Comparison of ENCODE assay signal across 1 cellular context in the genomic region with DNA sequence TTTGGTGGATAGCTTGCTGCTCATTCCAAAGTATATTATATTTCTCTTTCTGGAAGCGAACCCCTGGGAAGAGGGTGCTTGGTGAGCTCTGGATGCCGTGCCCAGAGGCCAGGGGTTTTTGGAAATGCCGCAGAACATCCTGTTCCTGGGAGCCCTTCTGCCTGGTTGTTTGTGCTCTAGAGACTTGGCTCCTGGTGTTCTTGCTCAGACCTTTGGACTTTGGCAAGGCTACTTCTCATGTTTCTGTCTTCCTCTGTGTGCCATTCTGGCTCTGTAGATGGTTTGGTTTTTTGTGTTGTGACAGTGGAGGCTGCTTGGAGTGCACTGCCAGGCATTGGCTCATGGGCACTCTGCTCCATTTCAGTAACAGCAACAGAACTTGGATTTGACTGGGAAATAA.
TF ChIP-seq lines count a peak whose summit lies in the region.

No MANE protein-coding gene starts in this region.

TF ChIP-seq in HepG2, 621 proteins besides CTCF, POLR2A, EP300 and RAD21 (continued from another document and continues in another):
- TF ChIP-seq ZNF674 (CRISPR knock-in tag; IDR thresholded peaks at IDR 0.05; ENCODE audit: low read depth) (no peak), JUND (CRISPR knock-in tag; IDR thresholded peaks at IDR 0.05) (no peak), KDM4B (CRISPR knock-in tag; IDR thresholded peaks at IDR 0.05) (no peak), HNF4G (IDR thresholded peaks at IDR 0.05; ENCODE audit: borderline replicate concordance, low read depth, low read length) (peak; percentile 71), HNF4G (CRISPR knock-in tag; IDR thresholded peaks at IDR 0.05; ENCODE audit: borderline replicate concordance, low read depth) (peak; percentile 77; the same call in 1 of the 2 replicates), ZBTB7A (CRISPR knock-in tag; IDR thresholded peaks at IDR 0.05) (no peak), ZFP36L2 (CRISPR knock-in tag; IDR thresholded peaks at IDR 0.05) (no peak), TP53 (CRISPR knock-in tag; conservative IDR thresholded peaks at IDR 0.05) (no peak), YY1 (IDR thresholded peaks at IDR 0.05; ENCODE audit: insufficient read depth, insufficient replicate concordance, low read depth, low read length) (no peak), ZSCAN29 (CRISPR knock-in tag; conservative IDR thresholded peaks at IDR 0.05) (no peak), PAWR (CRISPR knock-in tag; IDR thresholded peaks at IDR 0.05; ENCODE audit: borderline replicate concordance) (no peak), MIER2 (CRISPR knock-in tag; IDR thresholded peaks at IDR 0.05) (no peak), MTF2 (CRISPR knock-in tag; IDR thresholded peaks at IDR 0.05; ENCODE audit: borderline replicate concordance) (no peak), U2AF2 (IDR thresholded peaks at IDR 0.05; ENCODE audit: low read depth, low read length) (no peak), PRMT3 (CRISPR knock-in tag; IDR thresholded peaks at IDR 0.05; ENCODE audit: borderline replicate concordance, low read depth) (no peak), ZNF136 (CRISPR knock-in tag; IDR thresholded peaks at IDR 0.05; ENCODE audit: low read depth) (no peak), SMC3 (IDR thresholded peaks at IDR 0.05; ENCODE audit: low read length) (no peak), ZMYM3 (CRISPR knock-in tag; IDR thresholded peaks at IDR 0.05) (0 out of 2 replicates have a peak, but pooled peaks have one; percentile 24), GABPA (IDR thresholded peaks at IDR 0.05; ENCODE audit: low read depth, low read length) (no peak), GABPA (CRISPR knock-in tag; IDR thresholded peaks at IDR 0.05; ENCODE audit: low read depth) (no peak), SOX13 (IDR thresholded peaks at IDR 0.05) (no peak), SOX13 (CRISPR knock-in tag; conservative IDR thresholded peaks at IDR 0.05 in 1 of 2, IDR thresholded peaks at IDR 0.05 in 1 of 2) (peak in 1 of 2 experiments; percentile 39; a peak in 1 of 4 replicates), MED1 (CRISPR knock-in tag; IDR thresholded peaks at IDR 0.05) (peak; percentile 41; the same call in 1 of the 2 replicates), ZNF570 (CRISPR knock-in tag; IDR thresholded peaks at IDR 0.05; ENCODE audit: borderline replicate concordance) (no peak), RBFOX2 (IDR thresholded peaks at IDR 0.05; ENCODE audit: low read depth, low read length) (no peak), ZNF614 (CRISPR knock-in tag; IDR thresholded peaks at IDR 0.05; ENCODE audit: borderline replicate concordance) (no peak), ZNF101 (CRISPR knock-in tag; IDR thresholded peaks at IDR 0.05; ENCODE audit: borderline replicate concordance, low read depth) (no peak), CEBPG (CRISPR knock-in tag; IDR thresholded peaks at IDR 0.05) (no peak), KDM6A (CRISPR knock-in tag; IDR thresholded peaks at IDR 0.05; ENCODE audit: low read depth) (0 out of 2 replicates have a peak, but pooled peaks have one; percentile 23), SIX1 (CRISPR knock-in tag; IDR thresholded peaks at IDR 0.05; ENCODE audit: borderline replicate concordance) (peak; percentile 55; the same call in 1 of the 2 replicates), SRY (CRISPR knock-in tag; IDR thresholded peaks at IDR 0.05) (no peak), MYC (CRISPR knock-in tag; IDR thresholded peaks at IDR 0.05; ENCODE audit: borderline replicate concordance) (no peak), ZMYM4 (CRISPR knock-in tag; IDR thresholded peaks at IDR 0.05) (peak; percentile 70), ZNF670 (CRISPR knock-in tag; IDR thresholded peaks at IDR 0.05; ENCODE audit: borderline replicate concordance) (no peak), CBX2 (IDR thresholded peaks at IDR 0.05; ENCODE audit: low read depth, low read length) (no peak), CBX2 (CRISPR knock-in tag; IDR thresholded peaks at IDR 0.05; ENCODE audit: low read depth) (no peak), GTF3A (CRISPR knock-in tag; conservative IDR thresholded peaks at IDR 0.05) (no peak), TCF7L2 (IDR thresholded peaks at IDR 0.05; ENCODE audit: low read depth, low read length) (no peak), FOXA3 (CRISPR knock-in tag; IDR thresholded peaks at IDR 0.05) (no peak), ZNF713 (CRISPR knock-in tag; IDR thresholded peaks at IDR 0.05) (no peak)
- TF ChIP-seq, protein P1, sequence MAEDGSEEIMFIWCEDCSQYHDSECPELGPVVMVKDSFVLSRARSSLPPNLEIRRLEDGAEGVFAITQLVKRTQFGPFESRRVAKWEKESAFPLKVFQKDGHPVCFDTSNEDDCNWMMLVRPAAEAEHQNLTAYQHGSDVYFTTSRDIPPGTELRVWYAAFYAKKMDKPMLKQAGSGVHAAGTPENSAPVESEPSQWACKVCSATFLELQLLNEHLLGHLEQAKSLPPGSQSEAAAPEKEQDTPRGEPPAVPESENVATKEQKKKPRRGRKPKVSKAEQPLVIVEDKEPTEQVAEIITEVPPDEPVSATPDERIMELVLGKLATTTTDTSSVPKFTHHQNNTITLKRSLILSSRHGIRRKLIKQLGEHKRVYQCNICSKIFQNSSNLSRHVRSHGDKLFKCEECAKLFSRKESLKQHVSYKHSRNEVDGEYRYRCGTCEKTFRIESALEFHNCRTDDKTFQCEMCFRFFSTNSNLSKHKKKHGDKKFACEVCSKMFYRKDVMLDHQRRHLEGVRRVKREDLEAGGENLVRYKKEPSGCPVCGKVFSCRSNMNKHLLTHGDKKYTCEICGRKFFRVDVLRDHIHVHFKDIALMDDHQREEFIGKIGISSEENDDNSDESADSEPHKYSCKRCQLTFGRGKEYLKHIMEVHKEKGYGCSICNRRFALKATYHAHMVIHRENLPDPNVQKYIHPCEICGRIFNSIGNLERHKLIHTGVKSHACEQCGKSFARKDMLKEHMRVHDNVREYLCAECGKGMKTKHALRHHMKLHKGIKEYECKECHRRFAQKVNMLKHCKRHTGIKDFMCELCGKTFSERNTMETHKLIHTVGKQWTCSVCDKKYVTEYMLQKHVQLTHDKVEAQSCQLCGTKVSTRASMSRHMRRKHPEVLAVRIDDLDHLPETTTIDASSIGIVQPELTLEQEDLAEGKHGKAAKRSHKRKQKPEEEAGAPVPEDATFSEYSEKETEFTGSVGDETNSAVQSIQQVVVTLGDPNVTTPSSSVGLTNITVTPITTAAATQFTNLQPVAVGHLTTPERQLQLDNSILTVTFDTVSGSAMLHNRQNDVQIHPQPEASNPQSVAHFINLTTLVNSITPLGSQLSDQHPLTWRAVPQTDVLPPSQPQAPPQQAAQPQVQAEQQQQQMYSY (CRISPR knock-in tag; IDR thresholded peaks at IDR 0.05), result no peak
- TF ChIP-seq, protein P2, sequence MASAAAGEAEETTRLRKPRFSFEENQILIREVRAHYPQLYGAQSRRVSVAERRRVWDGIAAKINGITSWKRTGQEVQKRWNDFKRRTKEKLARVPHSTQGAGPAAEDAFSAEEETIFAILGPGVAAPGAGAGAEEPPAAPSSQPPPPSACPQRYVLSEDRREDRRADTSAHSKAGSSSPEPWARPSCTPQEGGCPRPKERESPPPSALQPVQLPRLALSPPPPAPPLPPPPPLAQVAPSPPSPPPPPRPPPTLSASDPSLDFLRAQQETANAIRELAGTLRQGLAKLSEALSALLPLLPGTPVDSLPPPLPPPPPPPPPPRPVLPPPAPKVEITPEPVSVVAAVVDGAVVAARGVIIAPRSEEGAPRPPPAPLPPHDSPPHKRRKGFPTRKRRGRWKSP (CRISPR knock-in tag; IDR thresholded peaks at IDR 0.05), result no peak
- TF ChIP-seq, protein P3, sequence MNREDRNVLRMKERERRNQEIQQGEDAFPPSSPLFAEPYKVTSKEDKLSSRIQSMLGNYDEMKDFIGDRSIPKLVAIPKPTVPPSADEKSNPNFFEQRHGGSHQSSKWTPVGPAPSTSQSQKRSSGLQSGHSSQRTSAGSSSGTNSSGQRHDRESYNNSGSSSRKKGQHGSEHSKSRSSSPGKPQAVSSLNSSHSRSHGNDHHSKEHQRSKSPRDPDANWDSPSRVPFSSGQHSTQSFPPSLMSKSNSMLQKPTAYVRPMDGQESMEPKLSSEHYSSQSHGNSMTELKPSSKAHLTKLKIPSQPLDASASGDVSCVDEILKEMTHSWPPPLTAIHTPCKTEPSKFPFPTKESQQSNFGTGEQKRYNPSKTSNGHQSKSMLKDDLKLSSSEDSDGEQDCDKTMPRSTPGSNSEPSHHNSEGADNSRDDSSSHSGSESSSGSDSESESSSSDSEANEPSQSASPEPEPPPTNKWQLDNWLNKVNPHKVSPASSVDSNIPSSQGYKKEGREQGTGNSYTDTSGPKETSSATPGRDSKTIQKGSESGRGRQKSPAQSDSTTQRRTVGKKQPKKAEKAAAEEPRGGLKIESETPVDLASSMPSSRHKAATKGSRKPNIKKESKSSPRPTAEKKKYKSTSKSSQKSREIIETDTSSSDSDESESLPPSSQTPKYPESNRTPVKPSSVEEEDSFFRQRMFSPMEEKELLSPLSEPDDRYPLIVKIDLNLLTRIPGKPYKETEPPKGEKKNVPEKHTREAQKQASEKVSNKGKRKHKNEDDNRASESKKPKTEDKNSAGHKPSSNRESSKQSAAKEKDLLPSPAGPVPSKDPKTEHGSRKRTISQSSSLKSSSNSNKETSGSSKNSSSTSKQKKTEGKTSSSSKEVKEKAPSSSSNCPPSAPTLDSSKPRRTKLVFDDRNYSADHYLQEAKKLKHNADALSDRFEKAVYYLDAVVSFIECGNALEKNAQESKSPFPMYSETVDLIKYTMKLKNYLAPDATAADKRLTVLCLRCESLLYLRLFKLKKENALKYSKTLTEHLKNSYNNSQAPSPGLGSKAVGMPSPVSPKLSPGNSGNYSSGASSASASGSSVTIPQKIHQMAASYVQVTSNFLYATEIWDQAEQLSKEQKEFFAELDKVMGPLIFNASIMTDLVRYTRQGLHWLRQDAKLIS (CRISPR knock-in tag; IDR thresholded peaks at IDR 0.05), result no peak
- TF ChIP-seq, protein P4, sequence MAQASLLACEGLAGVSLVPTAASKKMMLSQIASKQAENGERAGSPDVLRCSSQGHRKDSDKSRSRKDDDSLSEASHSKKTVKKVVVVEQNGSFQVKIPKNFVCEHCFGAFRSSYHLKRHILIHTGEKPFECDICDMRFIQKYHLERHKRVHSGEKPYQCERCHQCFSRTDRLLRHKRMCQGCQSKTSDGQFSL (CRISPR knock-in tag; IDR thresholded peaks at IDR 0.05), result no peak
- TF ChIP-seq, protein P5, sequence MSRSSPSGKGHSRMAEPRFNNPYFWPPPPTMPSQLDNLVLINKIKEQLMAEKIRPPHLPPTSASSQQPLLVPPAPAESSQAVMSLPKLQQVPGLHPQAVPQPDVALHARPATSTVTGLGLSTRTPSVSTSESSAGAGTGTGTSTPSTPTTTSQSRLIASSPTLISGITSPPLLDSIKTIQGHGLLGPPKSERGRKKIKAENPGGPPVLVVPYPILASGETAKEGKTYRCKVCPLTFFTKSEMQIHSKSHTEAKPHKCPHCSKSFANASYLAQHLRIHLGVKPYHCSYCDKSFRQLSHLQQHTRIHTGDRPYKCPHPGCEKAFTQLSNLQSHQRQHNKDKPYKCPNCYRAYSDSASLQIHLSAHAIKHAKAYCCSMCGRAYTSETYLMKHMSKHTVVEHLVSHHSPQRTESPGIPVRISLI (CRISPR knock-in tag; IDR thresholded peaks at IDR 0.05; ENCODE audit: borderline replicate concordance), result no peak
- TF ChIP-seq, protein P6, sequence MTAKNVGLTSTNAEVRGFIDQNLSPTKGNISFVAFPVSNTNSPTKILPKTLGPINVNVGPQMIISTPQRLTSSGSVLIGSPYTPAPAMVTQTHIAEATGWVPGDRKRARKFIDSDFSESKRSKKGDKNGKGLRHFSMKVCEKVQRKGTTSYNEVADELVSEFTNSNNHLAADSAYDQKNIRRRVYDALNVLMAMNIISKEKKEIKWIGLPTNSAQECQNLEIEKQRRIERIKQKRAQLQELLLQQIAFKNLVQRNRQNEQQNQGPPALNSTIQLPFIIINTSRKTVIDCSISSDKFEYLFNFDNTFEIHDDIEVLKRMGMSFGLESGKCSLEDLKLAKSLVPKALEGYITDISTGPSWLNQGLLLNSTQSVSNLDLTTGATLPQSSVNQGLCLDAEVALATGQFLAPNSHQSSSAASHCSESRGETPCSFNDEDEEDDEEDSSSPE (CRISPR knock-in tag; IDR thresholded peaks at IDR 0.05), result no peak
- TF ChIP-seq, protein P7, sequence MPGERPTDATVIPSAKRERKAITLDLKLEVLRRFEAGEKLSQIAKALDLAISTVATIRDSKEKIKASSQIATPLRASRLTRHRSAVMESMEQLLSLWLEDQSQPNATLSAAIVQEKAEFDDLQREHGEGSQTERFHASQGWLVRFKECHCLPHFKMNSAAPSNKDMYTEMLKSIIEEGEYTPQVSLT (CRISPR knock-in tag; IDR thresholded peaks at IDR 0.05; ENCODE audit: borderline replicate concordance, low read depth), result no peak
- TF ChIP-seq, protein P8, sequence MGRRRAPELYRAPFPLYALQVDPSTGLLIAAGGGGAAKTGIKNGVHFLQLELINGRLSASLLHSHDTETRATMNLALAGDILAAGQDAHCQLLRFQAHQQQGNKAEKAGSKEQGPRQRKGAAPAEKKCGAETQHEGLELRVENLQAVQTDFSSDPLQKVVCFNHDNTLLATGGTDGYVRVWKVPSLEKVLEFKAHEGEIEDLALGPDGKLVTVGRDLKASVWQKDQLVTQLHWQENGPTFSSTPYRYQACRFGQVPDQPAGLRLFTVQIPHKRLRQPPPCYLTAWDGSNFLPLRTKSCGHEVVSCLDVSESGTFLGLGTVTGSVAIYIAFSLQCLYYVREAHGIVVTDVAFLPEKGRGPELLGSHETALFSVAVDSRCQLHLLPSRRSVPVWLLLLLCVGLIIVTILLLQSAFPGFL (CRISPR knock-in tag; IDR thresholded peaks at IDR 0.05), result no peak
- TF ChIP-seq, protein P9, sequence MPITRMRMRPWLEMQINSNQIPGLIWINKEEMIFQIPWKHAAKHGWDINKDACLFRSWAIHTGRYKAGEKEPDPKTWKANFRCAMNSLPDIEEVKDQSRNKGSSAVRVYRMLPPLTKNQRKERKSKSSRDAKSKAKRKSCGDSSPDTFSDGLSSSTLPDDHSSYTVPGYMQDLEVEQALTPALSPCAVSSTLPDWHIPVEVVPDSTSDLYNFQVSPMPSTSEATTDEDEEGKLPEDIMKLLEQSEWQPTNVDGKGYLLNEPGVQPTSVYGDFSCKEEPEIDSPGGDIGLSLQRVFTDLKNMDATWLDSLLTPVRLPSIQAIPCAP (CRISPR knock-in tag; IDR thresholded peaks at IDR 0.05; ENCODE audit: low read depth), result no peak
